Comparison of ENCODE assay signal across 1 cellular context in the genomic region with DNA sequence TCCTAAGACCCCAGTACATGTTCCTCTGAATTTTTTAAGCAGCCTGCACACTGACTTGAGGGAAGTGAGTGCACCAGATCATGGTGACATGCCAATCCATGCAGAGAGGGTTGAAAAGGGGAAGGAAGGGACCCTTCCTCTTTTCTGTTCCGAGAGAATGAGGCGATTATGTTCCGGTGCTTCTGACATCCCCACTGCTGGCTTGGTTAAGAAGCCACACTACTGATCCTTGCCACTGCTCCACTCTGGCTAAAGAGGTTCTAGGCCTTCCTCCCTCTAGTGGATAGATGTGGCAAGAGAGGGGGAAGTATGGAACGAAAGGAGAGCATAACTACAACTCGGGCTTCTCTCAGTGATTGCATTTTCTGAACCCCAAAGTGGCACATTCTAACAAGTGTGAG.
TF ChIP-seq lines count a peak whose summit lies in the region.

No MANE protein-coding gene starts in this region.

TF ChIP-seq in WTC11, 78 proteins besides CTCF, POLR2A, EP300 and RAD21 (continued from another document):
- TF ChIP-seq ATF6 (CRISPR knock-in tag; IDR thresholded peaks at IDR 0.05) (no peak), HMGXB4 (CRISPR knock-in tag; IDR thresholded peaks at IDR 0.05) (no peak), NR2C2 (CRISPR knock-in tag; IDR thresholded peaks at IDR 0.05) (no peak), ZNF532 (CRISPR knock-in tag; IDR thresholded peaks at IDR 0.05; ENCODE audit: borderline replicate concordance) (no peak), ZBTB21 (CRISPR knock-in tag; IDR thresholded peaks at IDR 0.05; ENCODE audit: borderline replicate concordance) (no peak), JUN (CRISPR knock-in tag; IDR thresholded peaks at IDR 0.05) (no peak), TEAD4 (CRISPR knock-in tag; IDR thresholded peaks at IDR 0.05) (no peak)
- TF ChIP-seq, protein P1, sequence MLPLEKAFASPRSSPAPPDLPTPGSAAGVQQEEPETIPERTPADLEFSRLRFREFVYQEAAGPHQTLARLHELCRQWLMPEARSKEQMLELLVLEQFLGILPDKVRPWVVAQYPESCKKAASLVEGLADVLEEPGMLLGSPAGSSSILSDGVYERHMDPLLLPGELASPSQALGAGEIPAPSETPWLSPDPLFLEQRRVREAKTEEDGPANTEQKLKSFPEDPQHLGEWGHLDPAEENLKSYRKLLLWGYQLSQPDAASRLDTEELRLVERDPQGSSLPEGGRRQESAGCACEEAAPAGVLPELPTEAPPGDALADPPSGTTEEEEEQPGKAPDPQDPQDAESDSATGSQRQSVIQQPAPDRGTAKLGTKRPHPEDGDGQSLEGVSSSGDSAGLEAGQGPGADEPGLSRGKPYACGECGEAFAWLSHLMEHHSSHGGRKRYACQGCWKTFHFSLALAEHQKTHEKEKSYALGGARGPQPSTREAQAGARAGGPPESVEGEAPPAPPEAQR (CRISPR knock-in tag; IDR thresholded peaks at IDR 0.05): no peak
